In the genomic region with DNA sequence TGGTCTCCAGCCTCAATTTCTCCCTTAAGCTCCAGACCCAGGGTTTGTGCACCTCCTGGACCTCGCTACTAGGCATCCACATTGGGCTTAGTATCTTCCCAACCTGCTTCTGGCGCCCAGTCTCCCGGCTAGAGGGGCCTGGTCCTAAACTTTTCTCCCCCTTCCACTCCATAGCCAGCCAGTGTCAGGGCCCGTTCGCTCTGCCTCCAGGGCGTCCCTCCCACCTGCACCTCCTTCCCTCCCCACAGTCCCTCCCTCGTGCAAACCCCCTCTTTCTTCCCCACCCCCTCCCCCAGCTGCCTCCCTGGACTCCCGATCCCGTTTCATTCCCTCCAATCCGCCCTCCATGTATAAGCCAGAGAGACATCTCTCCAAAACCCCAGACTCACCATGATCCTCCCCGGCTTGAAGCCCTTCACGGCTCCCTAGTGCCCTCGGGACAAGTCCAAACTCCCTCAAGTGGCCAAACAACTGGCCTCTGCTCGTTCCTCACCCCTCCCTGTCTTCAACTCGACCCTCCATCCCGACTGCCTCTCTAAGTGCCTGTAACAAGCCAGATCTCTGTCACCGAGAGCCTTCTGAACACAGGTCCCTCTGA, we compare ENCODE assay signal across 8 cellular contexts. TPM values are rescaled to one million over a fixed set of nuclear protein-coding genes. Genes with fewer than 3 reads are reported as not detected.
DNase-seq lines count a peak whose midpoint lies in the region; ATAC-seq and TF ChIP-seq lines count a peak whose summit lies in the region.

No MANE protein-coding gene starts in this region.

- peak overlapping the region; percentile 91 for H3K27ac Mint-ChIP-seq in activated naive CD4-positive, alpha-beta T cell treated with anti-CD3 and anti-CD28 coated beads for 36 hours
- H3K27ac Mint-ChIP-seq in endodermal cell: peak overlapping the region; percentile 93

- no peak for TF ChIP-seq POLR2A in vagina (IDR thresholded peaks at IDR 0.05)

- H3K36me3 Mint-ChIP-seq in activated naive CD4-positive, alpha-beta T cell treated with anti-CD3 and anti-CD28 coated beads for 36 hours (ENCODE audit: low read depth): no peaks in the 10 kb centered on the region
- peaks cover 4% of the 10 kb centered on the region for H3K36me3 Mint-ChIP-seq in endodermal cell (ENCODE audit: low read depth)

- H3K4me1 ChIP-seq in RWPE2 (ENCODE audit: insufficient read depth, poor library complexity, severe bottlenecking): peaks cover 5% of the 10 kb centered on the region
- peaks cover 8% of the 10 kb centered on the region for H3K4me1 ChIP-seq in endodermal cell (ENCODE audit: control insufficient read depth, insufficient read depth, low read length)
- H3K4me1 ChIP-seq in mucosa of rectum (ENCODE audit: control insufficient read depth in 2 of 2, insufficient read depth in 2 of 2, low read length in 2 of 2): peaks cover 17 to 20% of the 10 kb centered on the region in 2 donors
- peaks cover 46% of the 10 kb centered on the region for H3K4me1 ChIP-seq in vagina

- DNase-seq in activated naive CD4-positive, alpha-beta T cell treated with anti-CD3 and anti-CD28 coated beads for 36 hours: peak; percentile 43
- no peak for DNase-seq in activated naive CD4-positive, alpha-beta T cell treated with anti-CD3 and anti-CD28 coated beads, Interleukin-2, amount 50 U/mL, for 16 hours
- DNase-seq in RWPE2 (ENCODE audit: low spot score) (no peak), endodermal cell (peak; percentile 80), vagina (ENCODE audit: extremely low spot score in 2 of 2) (peak in 1 of 2 donors; percentile 92)
- DNase-seq in central memory CD4-positive, alpha-beta T cell: no peak

- peaks cover 9% of the 10 kb centered on the region for H3K36me3 ChIP-seq in RWPE2 (ENCODE audit: low read depth)
- peaks cover 10% of the 10 kb centered on the region for H3K36me3 ChIP-seq in endodermal cell (ENCODE audit: control insufficient read depth, insufficient read depth, low read length)
- no peaks in the 10 kb centered on the region for H3K36me3 ChIP-seq in mucosa of rectum (ENCODE audit: control insufficient read depth in 2 of 2, insufficient read depth in 2 of 2, low read length in 2 of 2)
- peaks cover 0 to 5% of the 10 kb centered on the region in 2 donors for H3K36me3 ChIP-seq in vagina

- H3K9me3 ChIP-seq in RWPE2 (ENCODE audit: severe bottlenecking): no peaks in the 10 kb centered on the region
- H3K9me3 ChIP-seq in endodermal cell (ENCODE audit: control insufficient read depth, low read length): no peaks in the 10 kb centered on the region
- no peaks in the 10 kb centered on the region for H3K9me3 ChIP-seq in mucosa of rectum (ENCODE audit: control insufficient read depth in 2 of 2, low read length in 2 of 2)
- no peaks in the 10 kb centered on the region for H3K9me3 ChIP-seq in vagina

- peaks cover 67% of the 10 kb centered on the region for H3K4me1 Mint-ChIP-seq in activated naive CD4-positive, alpha-beta T cell treated with anti-CD3 and anti-CD28 coated beads for 36 hours (ENCODE audit: low read depth)
- peaks cover 40% of the 10 kb centered on the region for H3K4me1 Mint-ChIP-seq in endodermal cell

- TF ChIP-seq CTCF in RWPE2 (IDR thresholded peaks at IDR 0.05; ENCODE audit: poor library complexity, severe bottlenecking): no peak
- TF ChIP-seq CTCF in endodermal cell (conservative IDR thresholded peaks at IDR 0.05): no peak
- TF ChIP-seq CTCF in vagina (IDR thresholded peaks at IDR 0.05): no peak

- H3K4me3 ChIP-seq in RWPE2 (ENCODE audit: severe bottlenecking) (peak overlapping the region; percentile 80), endodermal cell (ENCODE audit: low read length) (peak overlapping the region; percentile 100), mucosa of rectum (ENCODE audit: low read length in 2 of 2) (peak overlapping the region; percentile 90), vagina (peak overlapping the region; percentile 88 to 91)

- intact Hi-C loops in activated naive CD4-positive, alpha-beta T cell treated with anti-CD3 and anti-CD28 coated beads for 36 hours (cut with micrococcal nuclease): loop anchor here (1.0 kb wide), 1 partner anchor 50 kb away; a partner anchor contains a TSS
- intact Hi-C loops in vagina (cut with DNase I): loop anchor here (5.0 kb wide), 1 partner anchor 71 kb away; a partner anchor contains a TSS

- no peaks in the 10 kb centered on the region for H3K9me3 Mint-ChIP-seq in activated naive CD4-positive, alpha-beta T cell treated with anti-CD3 and anti-CD28 coated beads for 36 hours
- no peaks in the 10 kb centered on the region for H3K9me3 Mint-ChIP-seq in endodermal cell

- H3K9ac ChIP-seq in endodermal cell (ENCODE audit: extremely low read depth, low read length, poor library complexity, severe bottlenecking) (peak overlapping the region; percentile 72), mucosa of rectum (ENCODE audit: low read depth in 1 of 2, low read length in 2 of 2) (peak overlapping the region; percentile 81 to 99)

- H3K4me3 Mint-ChIP-seq in activated naive CD4-positive, alpha-beta T cell treated with anti-CD3 and anti-CD28 coated beads for 36 hours: peak overlapping the region; percentile 91
- peak overlapping the region; percentile 91 for H3K4me3 Mint-ChIP-seq in endodermal cell

- ATAC-seq in RWPE2 (ENCODE audit: low read depth) (peak; percentile 15), GM19324 (IDR thresholded peaks at IDR 0.05; ENCODE audit: low FRiP score, unreplicated experiment) (no peak)

- H3K27ac ChIP-seq in RWPE2 (ENCODE audit: poor library complexity, severe bottlenecking) (peak overlapping the region; percentile 46), endodermal cell (ENCODE audit: low read depth, low read length) (peak overlapping the region; percentile 75), mucosa of rectum (ENCODE audit: low read depth in 2 of 2, low read length in 2 of 2) (peak overlapping the region; percentile 81 to 84), vagina (peak overlapping the region; percentile 92)

- no peaks in the 10 kb centered on the region for H3K27me3 ChIP-seq in RWPE2 (ENCODE audit: insufficient read depth, poor library complexity, severe bottlenecking)
- no peaks in the 10 kb centered on the region for H3K27me3 ChIP-seq in endodermal cell (ENCODE audit: control insufficient read depth, insufficient read depth, low read length, poor library complexity, severe bottlenecking)
- H3K27me3 ChIP-seq in mucosa of rectum (ENCODE audit: control insufficient read depth in 2 of 2, insufficient read depth in 2 of 2, low read length in 2 of 2): no peaks in the 10 kb centered on the region
- H3K27me3 ChIP-seq in vagina: no peaks in the 10 kb centered on the region

- no peaks in the 10 kb centered on the region for H3K27me3 Mint-ChIP-seq in activated naive CD4-positive, alpha-beta T cell treated with anti-CD3 and anti-CD28 coated beads for 36 hours (ENCODE audit: low read depth)
- H3K27me3 Mint-ChIP-seq in endodermal cell (ENCODE audit: insufficient read depth): peaks cover 12% of the 10 kb centered on the region

- whole genome bisulfite sequencing in endodermal cell (ENCODE audit: insufficient coverage in 1 of 2, insufficient read length in 1 of 2), 2 experiments: 0 to 8% methylated on average over 7 to 17 of the region's 17 CpGs

- CTCF ChIA-PET in activated naive CD4-positive, alpha-beta T cell treated with anti-CD3 and anti-CD28 coated beads for 36 hours (lab: Charles Lee): interaction anchor here (1.0 kb wide), 1 partner anchor 12 kb away, joined by 3 read pairs; no protein-coding TSS in a partner anchor

RNA-seq across cellular contexts. Expression of a gene that starts 1.0 kb away (rescaled TPM):
- total RNA-seq in activated naive CD4-positive, alpha-beta T cell treated with anti-CD3 and anti-CD28 coated beads for 36 hours: 10 to 100 TPM; 33.0 to 35.8 TPM
- 100 to 1,000 TPM; 155 to 159 TPM for total RNA-seq in endodermal cell
- 136 TPM for polyA plus RNA-seq in endodermal cell (2013, experiment 1 of 2)
- 120 TPM for polyA plus RNA-seq in endodermal cell (2013, experiment 2 of 2)
- total RNA-seq in vagina: 128 TPM

RNA-seq across cellular contexts. Expression of a gene that starts 5.4 kb away (rescaled TPM):
- 100 to 1,000 TPM; 331 to 332 TPM for total RNA-seq in activated naive CD4-positive, alpha-beta T cell treated with anti-CD3 and anti-CD28 coated beads for 36 hours
- total RNA-seq in endodermal cell (not detected), vagina (7.1 TPM)
- 0.36 TPM for polyA plus RNA-seq in endodermal cell (2013, experiment 1 of 2)
- polyA plus RNA-seq in endodermal cell (2013, experiment 2 of 2): not detected

RNA-seq across cellular contexts. Expression of a gene that starts 20.6 kb away (rescaled TPM):
- 1 to 10 TPM; 5.0 to 5.3 TPM for total RNA-seq in activated naive CD4-positive, alpha-beta T cell treated with anti-CD3 and anti-CD28 coated beads for 36 hours
- total RNA-seq in endodermal cell: 1 to 10 TPM; 1.5 to 4.0 TPM
- polyA plus RNA-seq in endodermal cell (2013, experiment 1 of 2): 7.6 TPM
- polyA plus RNA-seq in endodermal cell (2013, experiment 2 of 2): 6.9 TPM
- total RNA-seq in vagina: 3.9 TPM

RNA-seq across cellular contexts. Expression of a gene that starts 45.0 kb away (rescaled TPM):
- total RNA-seq in activated naive CD4-positive, alpha-beta T cell treated with anti-CD3 and anti-CD28 coated beads for 36 hours: 1 to 10 TPM in 1 of 2 experiments, under 1 TPM in 1; 0.91 to 1.0 TPM
- total RNA-seq in endodermal cell (not detected), vagina (not detected)
- not detected for polyA plus RNA-seq in endodermal cell (2013, experiment 1 of 2)
- polyA plus RNA-seq in endodermal cell (2013, experiment 2 of 2): not detected

RNA-seq across cellular contexts. Expression of a gene that starts 49.7 kb away (rescaled TPM):
- 10 to 100 TPM; 31.9 to 34.9 TPM for total RNA-seq in activated naive CD4-positive, alpha-beta T cell treated with anti-CD3 and anti-CD28 coated beads for 36 hours
- total RNA-seq in endodermal cell (10 to 100 TPM; 28.4 to 28.8 TPM), vagina (70.2 TPM)
- 40.6 TPM for polyA plus RNA-seq in endodermal cell (2013, experiment 1 of 2)
- 38.7 TPM for polyA plus RNA-seq in endodermal cell (2013, experiment 2 of 2)

Comparison
In these comparisons a context has a peak if more than half of its experiments do, and no peak if none do; other contexts are left out.
1. DNase-seq: peak in activated naive CD4-positive, alpha-beta T cell treated with anti-CD3 and anti-CD28 coated beads for 36 hours (single experiment) and endodermal cell (single experiment); none in activated naive CD4-positive, alpha-beta T cell treated with anti-CD3 and anti-CD28 coated beads, Interleukin-2, amount 50 U/mL, for 16 hours (single experiment), RWPE2 (single experiment) and central memory CD4-positive, alpha-beta T cell (single experiment).
2. RNA of a gene that starts 5.4 kb away (total RNA-seq): 331 to 332 TPM in activated naive CD4-positive, alpha-beta T cell treated with anti-CD3 and anti-CD28 coated beads for 36 hours; 7.1 TPM in vagina (single experiment) and not detected in endodermal cell; every median in the first group is over 10 times any median in the second.
3. Peak in every context shown above with its lines, with median percentiles within 50 percentile points of each other: H3K27ac ChIP-seq and H3K4me3 ChIP-seq.